16 cellular contexts compared by ENCODE assay signal in genomic region chrX:352181-352580, GRCh38. TPM values are rescaled to one million over a fixed set of nuclear protein-coding genes. Genes with fewer than 3 reads are reported as not detected.
A peak's percentile ranks its signal among the peaks of the same experiment; 100 is the strongest.
DNase-seq lines count a peak whose midpoint lies in the region; ATAC-seq and TF ChIP-seq lines count a peak whose summit lies in the region.
"Had no signal": no experiment of that assay in that cellular context is flagged by ENCODE, and none has a peak within 500 bp of the region (broad histone marks: within the 10 kb centered on the region; RNA-seq: fewer than 3 reads in every experiment).

No MANE protein-coding gene starts in this region.

- H3K36me3 ChIP-seq in RWPE2 (ENCODE audit: low read depth), result peaks cover 16% of the 10 kb centered on the region
- no peaks in the 10 kb centered on the region for H3K36me3 ChIP-seq in lower lobe of right lung
- peaks cover 0 to 50% (median 0%) of the 10 kb centered on the region in 6 donors for H3K36me3 ChIP-seq in spleen

- no peak overlapping the region for H3K27ac ChIP-seq in RWPE2 (ENCODE audit: poor library complexity, severe bottlenecking)
- H3K27ac ChIP-seq in lower lobe of right lung, result no peak overlapping the region
- no peak overlapping the region for H3K27ac ChIP-seq in spleen
- H3K27ac ChIP-seq: BLaER1 treated with 17β-estradiol and CSF1 and Interleukin-3, amounts not matched to agents 10 nM and 100 nM; HL-60 had no signal

- H3K4me3 ChIP-seq in RWPE2 (ENCODE audit: severe bottlenecking), result no peak overlapping the region
- H3K4me3 ChIP-seq in lower lobe of right lung, result no peak overlapping the region
- no peak overlapping the region for H3K4me3 ChIP-seq in spleen
- H3K4me3 ChIP-seq: BLaER1 treated with 17β-estradiol and CSF1 and Interleukin-3, amounts not matched to agents 10 nM and 100 nM had no signal

- no peak for TF ChIP-seq POLR2A in spleen (IDR thresholded peaks at IDR 0.05)

- H3K9me3 ChIP-seq in RWPE2 (ENCODE audit: severe bottlenecking), result no peaks in the 10 kb centered on the region
- no peaks in the 10 kb centered on the region for H3K9me3 ChIP-seq in lower lobe of right lung
- H3K9me3 ChIP-seq in spleen, result no peaks in the 10 kb centered on the region

- H3K4me1 ChIP-seq in RWPE2 (ENCODE audit: insufficient read depth, poor library complexity, severe bottlenecking), result peaks cover 11% of the 10 kb centered on the region
- H3K4me1 ChIP-seq in lower lobe of right lung, result no peaks in the 10 kb centered on the region
- peaks cover 0 to 28% (median 7%) of the 10 kb centered on the region in 6 donors for H3K4me1 ChIP-seq in spleen

- H3K27me3 ChIP-seq in RWPE2 (ENCODE audit: insufficient read depth, poor library complexity, severe bottlenecking) (no peaks in the 10 kb centered on the region), lower lobe of right lung (ENCODE audit: low read depth) (no peaks in the 10 kb centered on the region), spleen (replicated peaks in 1 of 7) (no peaks in the 10 kb centered on the region)
- H3K27me3 ChIP-seq: BLaER1 treated with 17β-estradiol and CSF1 and Interleukin-3, amounts not matched to agents 10 nM and 100 nM had no signal

- TF ChIP-seq CTCF in RWPE2 (IDR thresholded peaks at IDR 0.05; ENCODE audit: poor library complexity, severe bottlenecking), result no peak
- TF ChIP-seq CTCF in lower lobe of right lung (IDR thresholded peaks at IDR 0.05), result no peak
- no peak for TF ChIP-seq CTCF in spleen (IDR thresholded peaks at IDR 0.05 in 8 of 11, conservative IDR thresholded peaks at IDR 0.05 in 3 of 11)

- ATAC-seq in left cardiac atrium (no peak), Right ventricle myocardium superior (ENCODE audit: poor library complexity) (no peak), RWPE2 (ENCODE audit: low read depth) (no peak), lower lobe of right lung (no peak), HG03196 (IDR thresholded peaks at IDR 0.05; ENCODE audit: unreplicated experiment) (no peak)

- intact Hi-C loops in left cardiac atrium (cut with DNase I) (no loop called here), Right ventricle myocardium superior (cut with DNase I) (no loop called here), lower lobe of right lung (cut with DNase I) (no loop called here), spleen (cut with DNase I; ENCODE audit: low total_unique reads) (no loop called here)

- WGBS in spleen, 5 donors, result 94 to 98% (median 97%) methylated on average over 27 of the region's 27 CpGs

- DNase-seq in left cardiac atrium, result peak; percentile 10
- DNase-seq in Right ventricle myocardium superior, result no peak
- peak; percentile 62 for DNase-seq in RWPE2 (ENCODE audit: low spot score)
- DNase-seq in lower lobe of right lung, result peak; percentile 29
- DNase-seq in spleen, result peak; percentile 66
- no peak for DNase-seq in activated CD4-positive, alpha-beta T cell treated with anti-CD3 and anti-CD28 coated beads for 1 hour
- DNase-seq: ACHN; CD4-positive, CD25-positive, alpha-beta regulatory T cell; DMS53; GF-D8; GOT3; HCEC 1CT; HFFc6 had no signal

RNA-seq across cellular contexts. Expression of gene GTPBP6, which starts 33.6 kb away (rescaled TPM):
- total RNA-seq in left cardiac atrium (10 to 100 TPM; 48.0 to 55.6 TPM), Right ventricle myocardium superior (50.8 TPM), lower lobe of right lung (47.1 TPM), spleen (10 to 100 TPM; 25.4 to 50.4 (median 37.6) TPM)
- 10 to 100 TPM; 43.8 to 69.4 (median 43.9) TPM for polyA plus RNA-seq in spleen

RNA-seq across cellular contexts. Expression of gene PPP2R3B, which starts 34.5 kb away (rescaled TPM):
- total RNA-seq in left cardiac atrium (100 to 1,000 TPM; 104 to 114 TPM), Right ventricle myocardium superior (154 TPM), lower lobe of right lung (11.2 TPM), spleen (10 to 100 TPM; 12.6 to 34.2 (median 24.4) TPM)
- 10 to 100 TPM; 27.0 to 62.2 (median 45.8) TPM for polyA plus RNA-seq in spleen

Comparison
In these comparisons a context has a peak if more than half of its experiments do, and no peak if none do; other contexts are left out.
1. DNase-seq: peak in left cardiac atrium (single experiment), RWPE2 (single experiment), lower lobe of right lung (single experiment) and spleen (single experiment); none in Right ventricle myocardium superior (single experiment) and activated CD4-positive, alpha-beta T cell treated with anti-CD3 and anti-CD28 coated beads for 1 hour (single experiment).